Comparison of ENCODE assay signal across 1 cellular context in genomic region chr12:94172973-94173372, GRCh38.
A peak's percentile ranks its signal among the peaks of the same experiment; 100 is the strongest.
TF ChIP-seq lines count a peak whose summit lies in the region.

No MANE protein-coding gene starts in this region.

TF ChIP-seq in HepG2, 621 proteins besides CTCF, POLR2A, EP300 and RAD21 (continued from another document and continues in another):
- TF ChIP-seq ARID5B (CRISPR knock-in tag; IDR thresholded peaks at IDR 0.05) = peak; percentile 96
- TF ChIP-seq PTBP1 (IDR thresholded peaks at IDR 0.05; ENCODE audit: low read depth, low read length, poor library complexity, severe bottlenecking) = no peak
- peak; percentile 39; the same call in 1 of the 2 replicates for TF ChIP-seq PITX1 (CRISPR knock-in tag; IDR thresholded peaks at IDR 0.05)
- peak; percentile 95 for TF ChIP-seq ZBTB43 (CRISPR knock-in tag; conservative IDR thresholded peaks at IDR 0.05)
- no peak for TF ChIP-seq ZNF350 (CRISPR knock-in tag; IDR thresholded peaks at IDR 0.05; ENCODE audit: borderline replicate concordance, low read depth)
- TF ChIP-seq ZNF333 (CRISPR knock-in tag; IDR thresholded peaks at IDR 0.05; ENCODE audit: borderline replicate concordance) = no peak
- TF ChIP-seq DMAP1 (CRISPR knock-in tag; IDR thresholded peaks at IDR 0.05) = peak; percentile 42
- 0 out of 2 replicates have a peak, but pooled peaks have one; percentile 36 for TF ChIP-seq ZNF574 (CRISPR knock-in tag; IDR thresholded peaks at IDR 0.05)
- no peak for TF ChIP-seq NFAT5 (CRISPR knock-in tag; IDR thresholded peaks at IDR 0.05)
- 0 out of 2 replicates have a peak, but pooled peaks have one; percentile 29 for TF ChIP-seq CBX5 (CRISPR knock-in tag; IDR thresholded peaks at IDR 0.05; ENCODE audit: borderline replicate concordance)
- TF ChIP-seq NR2F1 (CRISPR knock-in tag; IDR thresholded peaks at IDR 0.05) = no peak
- peak; percentile 42; the same call in 1 of the 2 replicates for TF ChIP-seq KDM3A (CRISPR knock-in tag; IDR thresholded peaks at IDR 0.05; ENCODE audit: low read depth)
- TF ChIP-seq CC2D1A (CRISPR knock-in tag; IDR thresholded peaks at IDR 0.05) = no peak
- TF ChIP-seq SRSF1 (optimal IDR thresholded peaks at IDR 0.05; ENCODE audit: low read depth, low read length) = no peak
- TF ChIP-seq RAD51 (IDR thresholded peaks at IDR 0.05; ENCODE audit: borderline replicate concordance) = no peak
- peak; percentile 55; the same call in 1 of the 2 replicates for TF ChIP-seq HOXA3 (CRISPR knock-in tag; IDR thresholded peaks at IDR 0.05)
- no peak for TF ChIP-seq ZBTB3 (CRISPR knock-in tag; IDR thresholded peaks at IDR 0.05; ENCODE audit: borderline replicate concordance, low read depth)
- peak; percentile 100 for TF ChIP-seq ZNF18 (CRISPR knock-in tag; IDR thresholded peaks at IDR 0.05; ENCODE audit: insufficient replicate concordance)
- TF ChIP-seq KAT8 (CRISPR knock-in tag; IDR thresholded peaks at IDR 0.05) = peak; percentile 48
- peak; percentile 31; the same call in 1 of the 2 replicates for TF ChIP-seq ZSCAN9 (CRISPR knock-in tag; IDR thresholded peaks at IDR 0.05; ENCODE audit: borderline replicate concordance)
- no peak for TF ChIP-seq ZNF407 (CRISPR knock-in tag; IDR thresholded peaks at IDR 0.05; ENCODE audit: not compliant biosample characterization)
- TF ChIP-seq ZNF687 (CRISPR knock-in tag; IDR thresholded peaks at IDR 0.05) = no peak
